ENCODE assay signal across 2 cellular contexts in the genomic region with DNA sequence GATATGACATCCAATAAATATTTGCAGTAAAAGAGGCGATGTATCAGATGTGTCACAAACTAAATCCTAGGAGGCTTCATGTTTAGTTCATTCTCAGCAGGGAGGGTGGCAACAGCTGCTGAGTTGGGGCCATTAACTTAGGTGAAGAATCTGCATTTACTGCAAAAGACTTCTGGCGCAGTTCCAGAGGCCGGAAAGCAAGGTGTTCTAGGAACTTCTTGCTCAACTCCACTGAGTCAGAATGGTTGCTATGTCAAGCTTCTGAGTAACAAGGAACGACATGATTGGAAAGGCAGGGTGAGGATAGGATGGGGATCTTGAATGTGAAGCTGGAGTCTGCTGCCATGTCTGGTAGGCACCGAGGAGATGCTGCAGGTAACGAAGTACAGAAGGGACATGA.
A peak's percentile ranks its signal among the peaks of the same experiment; 100 is the strongest.
TF ChIP-seq lines count a peak whose summit lies in the region.

No MANE protein-coding gene starts in this region.

TF ChIP-seq in HEK293, 187 proteins besides CTCF, POLR2A, EP300 and RAD21:
- no peak for TF ChIP-seq SP3 (tag by site-specific recombination; IDR thresholded peaks at IDR 0.05)
- TF ChIP-seq ZNF426 (tag by site-specific recombination; IDR thresholded peaks at IDR 0.05): no peak
- TF ChIP-seq ZIC2 (tag by site-specific recombination; IDR thresholded peaks at IDR 0.05): peak; percentile 53
- no peak for TF ChIP-seq ZFP69B (tag by site-specific recombination; IDR thresholded peaks at IDR 0.05)
- TF ChIP-seq ZNF571 (tag by site-specific recombination; IDR thresholded peaks at IDR 0.05): no peak
- no peak for TF ChIP-seq ZNF2 (tag by site-specific recombination; IDR thresholded peaks at IDR 0.05)
- peak; percentile 84 for TF ChIP-seq ZSCAN16 (tag by site-specific recombination; IDR thresholded peaks at IDR 0.05)
- TF ChIP-seq, protein P1, sequence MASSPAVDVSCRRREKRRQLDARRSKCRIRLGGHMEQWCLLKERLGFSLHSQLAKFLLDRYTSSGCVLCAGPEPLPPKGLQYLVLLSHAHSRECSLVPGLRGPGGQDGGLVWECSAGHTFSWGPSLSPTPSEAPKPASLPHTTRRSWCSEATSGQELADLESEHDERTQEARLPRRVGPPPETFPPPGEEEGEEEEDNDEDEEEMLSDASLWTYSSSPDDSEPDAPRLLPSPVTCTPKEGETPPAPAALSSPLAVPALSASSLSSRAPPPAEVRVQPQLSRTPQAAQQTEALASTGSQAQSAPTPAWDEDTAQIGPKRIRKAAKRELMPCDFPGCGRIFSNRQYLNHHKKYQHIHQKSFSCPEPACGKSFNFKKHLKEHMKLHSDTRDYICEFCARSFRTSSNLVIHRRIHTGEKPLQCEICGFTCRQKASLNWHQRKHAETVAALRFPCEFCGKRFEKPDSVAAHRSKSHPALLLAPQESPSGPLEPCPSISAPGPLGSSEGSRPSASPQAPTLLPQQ (tag by site-specific recombination; IDR thresholded peaks at IDR 0.05): no peak
- peak; percentile 32; the same call in 1 of the 2 replicates for TF ChIP-seq FEZF1 (tag by site-specific recombination; IDR thresholded peaks at IDR 0.05)
- TF ChIP-seq BCL6B (tag by site-specific recombination; IDR thresholded peaks at IDR 0.05): peak; percentile 73
- no peak for TF ChIP-seq MYNN (tag by site-specific recombination; IDR thresholded peaks at IDR 0.05; ENCODE audit: borderline replicate concordance)
- TF ChIP-seq ZNF350 (tag by site-specific recombination; IDR thresholded peaks at IDR 0.05): no peak
- TF ChIP-seq KLF10 (tag by site-specific recombination; IDR thresholded peaks at IDR 0.05): no peak
- TF ChIP-seq SCRT2 (tag by site-specific recombination; IDR thresholded peaks at IDR 0.05): 0 out of 2 replicates have a peak, but pooled peaks have one; percentile 17
- no peak for TF ChIP-seq SP2 (tag by site-specific recombination; IDR thresholded peaks at IDR 0.05)
- no peak for TF ChIP-seq ZNF416 (tag by site-specific recombination; IDR thresholded peaks at IDR 0.05)
- no peak for TF ChIP-seq ZNF423 (tag by site-specific recombination; IDR thresholded peaks at IDR 0.05)
- TF ChIP-seq ZNF211 (tag by site-specific recombination; IDR thresholded peaks at IDR 0.05; ENCODE audit: low read depth): no peak
- 0 out of 2 replicates have a peak, but pooled peaks have one; percentile 10 for TF ChIP-seq ZNF664 (tag by site-specific recombination; IDR thresholded peaks at IDR 0.05)
- TF ChIP-seq ZBTB20 (tag by site-specific recombination; IDR thresholded peaks at IDR 0.05): peak; percentile 79
- TF ChIP-seq, protein P2, sequence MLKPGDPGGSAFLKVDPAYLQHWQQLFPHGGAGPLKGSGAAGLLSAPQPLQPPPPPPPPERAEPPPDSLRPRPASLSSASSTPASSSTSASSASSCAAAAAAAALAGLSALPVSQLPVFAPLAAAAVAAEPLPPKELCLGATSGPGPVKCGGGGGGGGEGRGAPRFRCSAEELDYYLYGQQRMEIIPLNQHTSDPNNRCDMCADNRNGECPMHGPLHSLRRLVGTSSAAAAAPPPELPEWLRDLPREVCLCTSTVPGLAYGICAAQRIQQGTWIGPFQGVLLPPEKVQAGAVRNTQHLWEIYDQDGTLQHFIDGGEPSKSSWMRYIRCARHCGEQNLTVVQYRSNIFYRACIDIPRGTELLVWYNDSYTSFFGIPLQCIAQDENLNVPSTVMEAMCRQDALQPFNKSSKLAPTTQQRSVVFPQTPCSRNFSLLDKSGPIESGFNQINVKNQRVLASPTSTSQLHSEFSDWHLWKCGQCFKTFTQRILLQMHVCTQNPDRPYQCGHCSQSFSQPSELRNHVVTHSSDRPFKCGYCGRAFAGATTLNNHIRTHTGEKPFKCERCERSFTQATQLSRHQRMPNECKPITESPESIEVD (tag by site-specific recombination; IDR thresholded peaks at IDR 0.05): peak; percentile 60; the same call in 1 of the 2 replicates
- TF ChIP-seq ZFP41 (tag by site-specific recombination; IDR thresholded peaks at IDR 0.05; ENCODE audit: borderline replicate concordance): no peak
- TF ChIP-seq ZNF311 (tag by site-specific recombination; IDR thresholded peaks at IDR 0.05; ENCODE audit: borderline replicate concordance): no peak
- TF ChIP-seq REPIN1 (tag by site-specific recombination; IDR thresholded peaks at IDR 0.05; ENCODE audit: low read depth): no peak
- no peak for TF ChIP-seq ZNF202 (tag by site-specific recombination; IDR thresholded peaks at IDR 0.05; ENCODE audit: borderline replicate concordance)
- TF ChIP-seq ZNF394 (tag by site-specific recombination; IDR thresholded peaks at IDR 0.05; ENCODE audit: borderline replicate concordance): no peak
- peak; percentile 95 for TF ChIP-seq ZBTB44 (tag by site-specific recombination; IDR thresholded peaks at IDR 0.05)
- TF ChIP-seq ZXDB (tag by site-specific recombination; IDR thresholded peaks at IDR 0.05): no peak
- no peak for TF ChIP-seq ZNF292 (tag by site-specific recombination; IDR thresholded peaks at IDR 0.05; ENCODE audit: borderline replicate concordance, low read depth)
- TF ChIP-seq ZNF558 (tag by site-specific recombination; IDR thresholded peaks at IDR 0.05): no peak
- TF ChIP-seq ZNF76 (tag by site-specific recombination; IDR thresholded peaks at IDR 0.05; ENCODE audit: borderline replicate concordance, low read depth): no peak
TF ChIP-seq in HEK293: peak in this region for 9.

TF ChIP-seq in K562, 482 proteins besides CTCF, POLR2A, EP300 and RAD21:
- TF ChIP-seq IRF2 (CRISPR knock-in tag; IDR thresholded peaks at IDR 0.05) (no peak), NR2C2 (CRISPR knock-in tag; IDR thresholded peaks at IDR 0.05) (no peak), NR2C2 (tag; IDR thresholded peaks at IDR 0.05) (no peak), KAT2B (IDR thresholded peaks at IDR 0.05; ENCODE audit: low read depth, low read length) (no peak), ZBTB7A (IDR thresholded peaks at IDR 0.05; ENCODE audit: borderline replicate concordance, control insufficient read depth, low read depth, low read length) (no peak), RFX1 (IDR thresholded peaks at IDR 0.05) (peak; percentile 45), ZBTB2 (IDR thresholded peaks at IDR 0.05) (no peak), EGR1 (conservative IDR thresholded peaks at IDR 0.05) (no peak), ATF3 (IDR thresholded peaks at IDR 0.05) (no peak), ATF3 (CRISPR knock-in tag; conservative IDR thresholded peaks at IDR 0.05) (no peak), ZNF76 (CRISPR knock-in tag; IDR thresholded peaks at IDR 0.05; ENCODE audit: borderline replicate concordance) (no peak), CREBBP (IDR thresholded peaks at IDR 0.05; ENCODE audit: low read depth, low read length) (no peak), CEBPB (tag; IDR thresholded peaks at IDR 0.05) (peak; percentile 77), NFIC (IDR thresholded peaks at IDR 0.05) (peak; percentile 87), CTBP1 (IDR thresholded peaks at IDR 0.05; ENCODE audit: borderline replicate concordance) (no peak), FOSL1 (tag; conservative IDR thresholded peaks at IDR 0.05) (peak; percentile 43; the same call in 1 of the 2 replicates), MEIS2 (IDR thresholded peaks at IDR 0.05; ENCODE audit: partially characterized antibody) (no peak), ZNF717 (CRISPR knock-in tag; IDR thresholded peaks at IDR 0.05) (no peak), KDM5B (IDR thresholded peaks at IDR 0.05; ENCODE audit: insufficient replicate concordance, low read depth, low read length) (no peak), GTF2E2 (tag; IDR thresholded peaks at IDR 0.05) (no peak), BRD9 (IDR thresholded peaks at IDR 0.05; ENCODE audit: low read depth, partially characterized antibody) (no peak), SMAD4 (CRISPR knock-in tag; conservative IDR thresholded peaks at IDR 0.05) (no peak), CEBPG (CRISPR knock-in tag; IDR thresholded peaks at IDR 0.05) (no peak), CEBPG (tag; conservative IDR thresholded peaks at IDR 0.05 in 1 of 2, IDR thresholded peaks at IDR 0.05 in 1 of 2) (peak in 1 of 2 experiments; percentile 25; a peak in 2 of 4 replicates), FOXJ2 (tag; IDR thresholded peaks at IDR 0.05) (no peak), BRF1 (IDR thresholded peaks at IDR 0.05; ENCODE audit: borderline replicate concordance, extremely low read depth, insufficient read length) (no peak), ZNF586 (CRISPR knock-in tag; conservative IDR thresholded peaks at IDR 0.05) (no peak)
- TF ChIP-seq, protein P3, sequence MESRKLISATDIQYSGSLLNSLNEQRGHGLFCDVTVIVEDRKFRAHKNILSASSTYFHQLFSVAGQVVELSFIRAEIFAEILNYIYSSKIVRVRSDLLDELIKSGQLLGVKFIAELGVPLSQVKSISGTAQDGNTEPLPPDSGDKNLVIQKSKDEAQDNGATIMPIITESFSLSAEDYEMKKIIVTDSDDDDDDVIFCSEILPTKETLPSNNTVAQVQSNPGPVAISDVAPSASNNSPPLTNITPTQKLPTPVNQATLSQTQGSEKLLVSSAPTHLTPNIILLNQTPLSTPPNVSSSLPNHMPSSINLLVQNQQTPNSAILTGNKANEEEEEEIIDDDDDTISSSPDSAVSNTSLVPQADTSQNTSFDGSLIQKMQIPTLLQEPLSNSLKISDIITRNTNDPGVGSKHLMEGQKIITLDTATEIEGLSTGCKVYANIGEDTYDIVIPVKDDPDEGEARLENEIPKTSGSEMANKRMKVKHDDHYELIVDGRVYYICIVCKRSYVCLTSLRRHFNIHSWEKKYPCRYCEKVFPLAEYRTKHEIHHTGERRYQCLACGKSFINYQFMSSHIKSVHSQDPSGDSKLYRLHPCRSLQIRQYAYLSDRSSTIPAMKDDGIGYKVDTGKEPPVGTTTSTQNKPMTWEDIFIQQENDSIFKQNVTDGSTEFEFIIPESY (CRISPR knock-in tag; IDR thresholded peaks at IDR 0.05): no peak
- TF ChIP-seq, protein P4, sequence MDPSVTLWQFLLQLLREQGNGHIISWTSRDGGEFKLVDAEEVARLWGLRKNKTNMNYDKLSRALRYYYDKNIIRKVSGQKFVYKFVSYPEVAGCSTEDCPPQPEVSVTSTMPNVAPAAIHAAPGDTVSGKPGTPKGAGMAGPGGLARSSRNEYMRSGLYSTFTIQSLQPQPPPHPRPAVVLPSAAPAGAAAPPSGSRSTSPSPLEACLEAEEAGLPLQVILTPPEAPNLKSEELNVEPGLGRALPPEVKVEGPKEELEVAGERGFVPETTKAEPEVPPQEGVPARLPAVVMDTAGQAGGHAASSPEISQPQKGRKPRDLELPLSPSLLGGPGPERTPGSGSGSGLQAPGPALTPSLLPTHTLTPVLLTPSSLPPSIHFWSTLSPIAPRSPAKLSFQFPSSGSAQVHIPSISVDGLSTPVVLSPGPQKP (CRISPR knock-in tag; IDR thresholded peaks at IDR 0.05): no peak
- TF ChIP-seq, protein P5, sequence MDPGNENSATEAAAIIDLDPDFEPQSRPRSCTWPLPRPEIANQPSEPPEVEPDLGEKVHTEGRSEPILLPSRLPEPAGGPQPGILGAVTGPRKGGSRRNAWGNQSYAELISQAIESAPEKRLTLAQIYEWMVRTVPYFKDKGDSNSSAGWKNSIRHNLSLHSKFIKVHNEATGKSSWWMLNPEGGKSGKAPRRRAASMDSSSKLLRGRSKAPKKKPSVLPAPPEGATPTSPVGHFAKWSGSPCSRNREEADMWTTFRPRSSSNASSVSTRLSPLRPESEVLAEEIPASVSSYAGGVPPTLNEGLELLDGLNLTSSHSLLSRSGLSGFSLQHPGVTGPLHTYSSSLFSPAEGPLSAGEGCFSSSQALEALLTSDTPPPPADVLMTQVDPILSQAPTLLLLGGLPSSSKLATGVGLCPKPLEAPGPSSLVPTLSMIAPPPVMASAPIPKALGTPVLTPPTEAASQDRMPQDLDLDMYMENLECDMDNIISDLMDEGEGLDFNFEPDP (CRISPR knock-in tag; IDR thresholded peaks at IDR 0.05): no peak
- TF ChIP-seq, protein P6, sequence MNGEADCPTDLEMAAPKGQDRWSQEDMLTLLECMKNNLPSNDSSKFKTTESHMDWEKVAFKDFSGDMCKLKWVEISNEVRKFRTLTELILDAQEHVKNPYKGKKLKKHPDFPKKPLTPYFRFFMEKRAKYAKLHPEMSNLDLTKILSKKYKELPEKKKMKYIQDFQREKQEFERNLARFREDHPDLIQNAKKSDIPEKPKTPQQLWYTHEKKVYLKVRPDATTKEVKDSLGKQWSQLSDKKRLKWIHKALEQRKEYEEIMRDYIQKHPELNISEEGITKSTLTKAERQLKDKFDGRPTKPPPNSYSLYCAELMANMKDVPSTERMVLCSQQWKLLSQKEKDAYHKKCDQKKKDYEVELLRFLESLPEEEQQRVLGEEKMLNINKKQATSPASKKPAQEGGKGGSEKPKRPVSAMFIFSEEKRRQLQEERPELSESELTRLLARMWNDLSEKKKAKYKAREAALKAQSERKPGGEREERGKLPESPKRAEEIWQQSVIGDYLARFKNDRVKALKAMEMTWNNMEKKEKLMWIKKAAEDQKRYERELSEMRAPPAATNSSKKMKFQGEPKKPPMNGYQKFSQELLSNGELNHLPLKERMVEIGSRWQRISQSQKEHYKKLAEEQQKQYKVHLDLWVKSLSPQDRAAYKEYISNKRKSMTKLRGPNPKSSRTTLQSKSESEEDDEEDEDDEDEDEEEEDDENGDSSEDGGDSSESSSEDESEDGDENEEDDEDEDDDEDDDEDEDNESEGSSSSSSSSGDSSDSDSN (IDR thresholded peaks at IDR 0.05; ENCODE audit: borderline replicate concordance in 1 of 2, low read depth in 2 of 2, low read length in 2 of 2): no peak
